ENCODE assay signal across 25 cellular contexts in the genomic region with DNA sequence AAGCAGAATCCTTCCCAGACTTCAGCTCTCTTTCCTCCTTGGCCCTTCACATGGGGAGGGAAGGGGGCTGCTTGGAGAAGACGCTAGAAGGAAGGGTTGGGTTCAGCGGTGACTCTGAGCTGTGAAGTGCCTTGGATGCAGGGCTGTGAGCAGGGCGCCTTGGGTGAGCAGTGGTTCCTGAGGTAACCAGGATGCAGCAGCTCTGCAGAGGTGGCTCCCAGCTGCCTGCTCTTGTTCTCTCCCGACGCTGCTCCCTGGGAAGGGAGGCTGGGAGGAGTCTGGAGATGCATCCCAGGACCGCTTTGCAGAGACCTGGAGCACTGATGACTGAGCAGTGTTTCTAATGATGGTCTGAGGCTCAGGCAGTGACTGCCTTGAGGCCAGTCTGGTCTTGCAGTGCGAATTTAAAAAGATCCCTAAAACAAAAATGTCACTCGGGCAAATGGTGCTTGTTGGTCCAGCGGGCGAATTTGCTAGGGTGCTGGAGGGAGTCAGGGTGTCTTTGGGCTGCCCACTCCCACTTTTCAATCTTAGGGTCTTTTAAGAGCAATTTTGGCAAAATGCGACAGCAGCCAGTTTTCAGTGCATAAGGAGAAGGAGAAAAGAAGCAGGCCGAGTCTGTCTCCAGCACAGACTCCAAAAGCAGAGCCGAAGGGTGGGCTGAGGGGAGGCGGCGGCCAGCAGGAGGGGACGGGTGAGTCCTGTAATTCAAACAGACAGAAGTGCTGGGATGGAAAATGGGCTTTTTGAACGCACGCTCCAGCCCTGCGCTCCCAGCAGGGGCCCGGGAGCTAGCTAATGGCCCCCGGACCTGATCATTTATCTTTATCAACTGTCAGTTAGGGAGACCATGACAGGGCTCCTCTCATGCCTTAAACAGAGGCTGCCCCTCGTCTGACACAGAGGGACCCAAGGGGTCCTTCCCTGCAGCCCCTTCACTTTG.
DNase-seq lines count a peak whose midpoint lies in the region; ATAC-seq and TF ChIP-seq lines count a peak whose summit lies in the region.
"Had no signal": no experiment of that assay in that cellular context is flagged by ENCODE, and none has a peak within 500 bp of the region (broad histone marks: within the 10 kb centered on the region; RNA-seq: fewer than 3 reads in every experiment).

No MANE protein-coding gene starts in this region.

- DNase-seq in activated CD8-positive, alpha-beta memory T cell treated with anti-CD3 and anti-CD28 coated beads for 24 hours = peak; percentile 46
- no peak for DNase-seq in activated CD8-positive, alpha-beta memory T cell treated with anti-CD3 and anti-CD28 coated beads, Interleukin-2, amount 50 U/mL, for 4 hours
- peak; percentile 55 for DNase-seq in coronary artery (ENCODE audit: low spot score)
- peak in 1 of 3 donors; percentile 17 for DNase-seq in mucosa of descending colon
- peak; percentile 25 for DNase-seq in ureter (ENCODE audit: low spot score)
- DNase-seq in activated T-cell treated with anti-CD3 and anti-CD28 coated beads, Interleukin-2, amount 50 U/mL, for 24 hours = no peak
- DNase-seq: 8988T; AML-193; Calu3; CD8-positive, alpha-beta memory T cell; GDM1; GM23248; MG63; NCI-H1694 treated with DMSO at 0.1 percent for 48 hours; NCI-H2107; NCI-H2227 treated with DMSO at 0.1 percent for 48 hours; NCI-H510A; NCI-H748 treated with DMSO at 0.1 percent for 48 hours; PC-9 had no signal

- H3K36me3 Mint-ChIP-seq in activated T-cell treated with anti-CD3 and anti-CD28 coated beads, Interleukin-2, amount 50 U/mL, for 24 hours (ENCODE audit: low read depth) = no peaks in the 10 kb centered on the region
- H3K36me3 Mint-ChIP-seq: CD8-positive, alpha-beta memory T cell had no signal

- ATAC-seq in mucosa of descending colon (peak; percentile 66), HG03457 (IDR thresholded peaks at IDR 0.05; ENCODE audit: unreplicated experiment) (no peak), HG03095 (IDR thresholded peaks at IDR 0.05; ENCODE audit: unreplicated experiment) (no peak)
- ATAC-seq: K562, SK-N-SH treated with all-trans-retinoic acid at 6 μM for 48 hours had no signal

- intact Hi-C loops in mucosa of descending colon (cut with DNase I, micrococcal nuclease) = no loop called here

- H3K27me3 Mint-ChIP-seq in activated T-cell treated with anti-CD3 and anti-CD28 coated beads, Interleukin-2, amount 50 U/mL, for 24 hours = peaks cover 16% of the 10 kb centered on the region

- no peak overlapping the region for H3K27ac ChIP-seq in coronary artery
- H3K27ac ChIP-seq: C4-2B, GM23248, PC-9, RWPE1 had no signal

- peaks cover 5% of the 10 kb centered on the region for H3K9me3 Mint-ChIP-seq in activated T-cell treated with anti-CD3 and anti-CD28 coated beads, Interleukin-2, amount 50 U/mL, for 24 hours

- no peak overlapping the region for H3K27ac Mint-ChIP-seq in activated T-cell treated with anti-CD3 and anti-CD28 coated beads, Interleukin-2, amount 50 U/mL, for 24 hours

- no peak overlapping the region for H3K4me3 Mint-ChIP-seq in activated T-cell treated with anti-CD3 and anti-CD28 coated beads, Interleukin-2, amount 50 U/mL, for 24 hours
- H3K4me3 Mint-ChIP-seq: CD8-positive, alpha-beta memory T cell had no signal

- peaks cover 18% of the 10 kb centered on the region for H3K4me1 Mint-ChIP-seq in activated T-cell treated with anti-CD3 and anti-CD28 coated beads, Interleukin-2, amount 50 U/mL, for 24 hours (ENCODE audit: low read depth)

- peaks cover 5% of the 10 kb centered on the region for H3K4me1 ChIP-seq in mucosa of descending colon (ENCODE audit: low read depth)

- TF ChIP-seq CTCF in coronary artery (IDR thresholded peaks at IDR 0.05) (no peak), mucosa of descending colon (IDR thresholded peaks at IDR 0.05) (no peak)

- no peaks in the 10 kb centered on the region for H3K9me3 ChIP-seq in mucosa of descending colon
- H3K9me3 ChIP-seq: MG63 had no signal

- H3K4me3 ChIP-seq in coronary artery (no peak overlapping the region), mucosa of descending colon (no peak overlapping the region)
- H3K4me3 ChIP-seq: GM23248, K562, MG63, PC-9 had no signal

- no peaks in the 10 kb centered on the region for H3K36me3 ChIP-seq in mucosa of descending colon (ENCODE audit: low read depth)
- H3K36me3 ChIP-seq: MG63 had no signal

Comparison
In these comparisons a context has a peak if more than half of its experiments do, and no peak if none do; other contexts are left out.
1. DNase-seq: peak in activated CD8-positive, alpha-beta memory T cell treated with anti-CD3 and anti-CD28 coated beads for 24 hours (single experiment), coronary artery (single experiment) and ureter (single experiment); none in activated CD8-positive, alpha-beta memory T cell treated with anti-CD3 and anti-CD28 coated beads, Interleukin-2, amount 50 U/mL, for 4 hours (single experiment) and activated T-cell treated with anti-CD3 and anti-CD28 coated beads, Interleukin-2, amount 50 U/mL, for 24 hours (single experiment).